In genomic region chr18:13137939-13138821, GRCh38 we compare ENCODE assay signal across 1 cellular context.
TF ChIP-seq lines count a peak whose summit lies in the region.

No MANE protein-coding gene starts in this region.

TF ChIP-seq in HepG2, 621 proteins besides CTCF, POLR2A, EP300 and RAD21 (continued from another document and continues in another):
- TF ChIP-seq FOXP4 (CRISPR knock-in tag; IDR thresholded peaks at IDR 0.05): no peak
- peak; percentile 21 for TF ChIP-seq PHF5A (CRISPR knock-in tag; IDR thresholded peaks at IDR 0.05; ENCODE audit: low read depth, unreplicated experiment)
- no peak for TF ChIP-seq SP5 (CRISPR knock-in tag; IDR thresholded peaks at IDR 0.05; ENCODE audit: borderline replicate concordance, low read depth)
- no peak for TF ChIP-seq HOMEZ (CRISPR knock-in tag; IDR thresholded peaks at IDR 0.05; ENCODE audit: low read depth)
- TF ChIP-seq PBX2 (CRISPR knock-in tag; IDR thresholded peaks at IDR 0.05): no peak
- TF ChIP-seq ZNF564 (CRISPR knock-in tag; IDR thresholded peaks at IDR 0.05): no peak; the same call in 1 of the 2 replicates
- peak; percentile 91 for TF ChIP-seq PHF21A (CRISPR knock-in tag; IDR thresholded peaks at IDR 0.05)
- TF ChIP-seq RFX3 (CRISPR knock-in tag; IDR thresholded peaks at IDR 0.05): no peak
- TF ChIP-seq IKZF4 (CRISPR knock-in tag; IDR thresholded peaks at IDR 0.05; ENCODE audit: borderline replicate concordance, low read depth, not compliant biosample characterization): no peak
- TF ChIP-seq ZNF207 (IDR thresholded peaks at IDR 0.05; ENCODE audit: borderline replicate concordance): no peak
- 0 out of 2 replicates have a peak, but pooled peaks have one; percentile 13 for TF ChIP-seq RNF219 (CRISPR knock-in tag; IDR thresholded peaks at IDR 0.05)
- TF ChIP-seq NFKB2 (CRISPR knock-in tag; IDR thresholded peaks at IDR 0.05; ENCODE audit: borderline replicate concordance): peak; percentile 25; the same call in 1 of the 2 replicates
- no peak for TF ChIP-seq KLF6 (CRISPR knock-in tag; IDR thresholded peaks at IDR 0.05)
- TF ChIP-seq ZNF570 (CRISPR knock-in tag; IDR thresholded peaks at IDR 0.05; ENCODE audit: borderline replicate concordance): no peak
- no peak for TF ChIP-seq GABPB1 (CRISPR knock-in tag; IDR thresholded peaks at IDR 0.05)
- TF ChIP-seq E2F1 (CRISPR knock-in tag; IDR thresholded peaks at IDR 0.05): no peak
- peak; percentile 60 for TF ChIP-seq RFX5 (IDR thresholded peaks at IDR 0.05; ENCODE audit: low read depth, low read length)
- TF ChIP-seq SRSF9 (IDR thresholded peaks at IDR 0.05; ENCODE audit: borderline replicate concordance, insufficient read depth, low read depth, low read length, poor library complexity, severe bottlenecking): no peak
- TF ChIP-seq ZFP41 (CRISPR knock-in tag; IDR thresholded peaks at IDR 0.05; ENCODE audit: borderline replicate concordance): 0 out of 2 replicates have a peak, but pooled peaks have one; percentile 18
- no peak for TF ChIP-seq PAX8 (CRISPR knock-in tag; IDR thresholded peaks at IDR 0.05; ENCODE audit: borderline replicate concordance)
- peak; percentile 73 for TF ChIP-seq HNF4G (IDR thresholded peaks at IDR 0.05; ENCODE audit: borderline replicate concordance, low read depth, low read length)
- TF ChIP-seq HNF4G (CRISPR knock-in tag; IDR thresholded peaks at IDR 0.05; ENCODE audit: borderline replicate concordance, low read depth): 0 out of 2 replicates have a peak, but pooled peaks have one; percentile 49
- 0 out of 2 replicates have a peak, but pooled peaks have one; percentile 31 for TF ChIP-seq ZNF318 (CRISPR knock-in tag; IDR thresholded peaks at IDR 0.05)
- no peak for TF ChIP-seq ZNF710 (CRISPR knock-in tag; IDR thresholded peaks at IDR 0.05; ENCODE audit: borderline replicate concordance)
- peak; percentile 77; the same call in 1 of the 2 replicates for TF ChIP-seq BRD4 (CRISPR knock-in tag; IDR thresholded peaks at IDR 0.05)
- no peak for TF ChIP-seq ZBTB49 (CRISPR knock-in tag; IDR thresholded peaks at IDR 0.05; ENCODE audit: borderline replicate concordance)
- no peak for TF ChIP-seq NR0B2 (CRISPR knock-in tag; IDR thresholded peaks at IDR 0.05)
- TF ChIP-seq KMT2B (CRISPR knock-in tag; IDR thresholded peaks at IDR 0.05): no peak
- TF ChIP-seq EHMT2 (IDR thresholded peaks at IDR 0.05; ENCODE audit: borderline replicate concordance, low read depth, low read length): peak; percentile 73; the same call in 1 of the 2 replicates
- peak; percentile 38; the same call in 1 of the 2 replicates for TF ChIP-seq GATAD1 (CRISPR knock-in tag; IDR thresholded peaks at IDR 0.05)
